16 cellular contexts compared by ENCODE assay signal in the genomic region with DNA sequence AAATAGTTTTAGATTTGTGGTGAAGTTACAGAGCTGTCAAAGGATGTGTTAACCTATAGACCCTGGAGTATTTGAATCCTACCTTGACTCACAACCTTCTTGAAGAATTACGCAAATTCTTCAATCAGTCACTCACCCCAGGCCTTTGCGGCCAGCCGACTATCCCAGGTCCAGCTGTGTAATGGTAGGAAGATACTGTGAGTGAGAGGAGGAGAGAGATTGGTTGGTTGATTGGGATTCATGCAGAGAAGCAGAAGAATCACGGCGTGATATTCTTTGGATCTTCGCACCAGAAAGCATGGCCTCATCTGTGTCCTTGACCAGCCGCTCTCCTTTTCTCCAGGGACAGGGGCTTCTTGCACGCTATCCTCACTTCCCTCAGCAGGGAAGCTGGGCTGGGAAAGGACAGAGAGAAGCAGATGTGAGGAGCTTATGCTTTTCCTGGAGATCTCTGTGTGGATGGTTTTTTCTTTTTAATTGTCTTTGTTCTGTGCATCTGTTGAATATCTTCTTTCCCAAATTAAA.
"Had no signal": no experiment of that assay in that cellular context is flagged by ENCODE, and none has a peak within 500 bp of the region (broad histone marks: within the 10 kb centered on the region; RNA-seq: fewer than 3 reads in every experiment).

No MANE protein-coding gene starts in this region.

- DNase-seq: KBM-7, MV-4-11, NCI-H1048, NCI-H1105, NCI-H1417, NCI-H1436 treated with DMSO at 0.1 percent for 48 hours, NCI-H1694, NCI-H187 treated with DMSO at 0.1 percent for 48 hours, NCI-H2029 treated with DMSO at 0.1 percent for 48 hours, NCI-H226, NCI-H446 treated with DMSO at 0.1 percent for 48 hours, NCI-H510A treated with DMSO at 0.1 percent for 48 hours, NCI-H526, Right ventricle myocardium superior, RPMI8226, SIG-M5 had no signal
